7 cellular contexts compared by ENCODE assay signal in genomic region chr12:6370994-6371754, GRCh38. TPM values are rescaled to one million over a fixed set of nuclear protein-coding genes. Genes with fewer than 3 reads are reported as not detected.
A peak's percentile ranks its signal among the peaks of the same experiment; 100 is the strongest.
DNase-seq lines count a peak whose midpoint lies in the region; FAIRE-seq and TF ChIP-seq lines count a peak whose summit lies in the region.

No MANE protein-coding gene starts in this region.

- H3K27ac ChIP-seq in endothelial cell of umbilical vein (ENCODE audit: insufficient read depth, low read depth, low read length): no peak overlapping the region

- H3K79me2 ChIP-seq in endothelial cell of umbilical vein (ENCODE audit: control insufficient read depth, insufficient read depth, low read length): no peaks in the 10 kb centered on the region

- H3K36me3 ChIP-seq in endothelial cell of umbilical vein (ENCODE audit: control insufficient read depth in 2 of 2, extremely low read depth in 1 of 2, insufficient read depth in 2 of 2, low read length in 2 of 2): no peaks in the 10 kb centered on the region

- peak overlapping the region; percentile 92 for H3K27ac Mint-ChIP-seq in progenitor cell of endocrine pancreas

- peak; percentile 67 for FAIRE-seq in endothelial cell of umbilical vein (lab: Jason Lieb, UNC)

- H3K4me3 ChIP-seq in endothelial cell of umbilical vein (replicated peaks in 1 of 3; ENCODE audit: insufficient read depth in 1 of 3, low read depth in 1 of 3, low read length in 3 of 3): no peak overlapping the region

- intact Hi-C loops in endothelial cell of umbilical vein (cut with micrococcal nuclease): loop anchor here (2.0 kb wide), 1 partner anchor 48 kb away; no protein-coding TSS in a partner anchor

- no TSS peak for BruUV-seq in endothelial cell of umbilical vein (replicated peaks; lab: Mats Ljungman, UMichigan)

- CTCF ChIA-PET in endothelial cell of umbilical vein (lab: Charles Lee): interaction anchor here (0.8 to 5.9 kb wide), 6 partner anchors 8 to 94 kb away, joined by 3 to 30 read pairs (median 4); partner anchors contain the start of gene TNFRSF1A

- no peak overlapping the region for H3K9ac ChIP-seq in endothelial cell of umbilical vein (replicated peaks; ENCODE audit: extremely low read depth, insufficient read depth, low read length)

- H3K4me3 Mint-ChIP-seq in progenitor cell of endocrine pancreas (ENCODE audit: low read depth): peak overlapping the region; percentile 22

- no peaks in the 10 kb centered on the region for H3K36me3 Mint-ChIP-seq in progenitor cell of endocrine pancreas (ENCODE audit: insufficient read depth)

- no peaks in the 10 kb centered on the region for H4K20me1 ChIP-seq in endothelial cell of umbilical vein (replicated peaks; ENCODE audit: control insufficient read depth, extremely low read depth, insufficient read depth, low read length)

- DNase-seq in HT1080 (ENCODE audit: low read depth): peak; percentile 97
- peak; percentile 97 for DNase-seq in NCI-H82 (lab: John Stamatoyannopoulos, UW)
- peak; percentile 33 for DNase-seq in endothelial cell of umbilical vein (ENCODE audit: low read depth, low spot score)
- DNase-seq in progenitor cell of endocrine pancreas (ENCODE audit: low spot score, unreplicated experiment): peak; percentile 79
- DNase-seq in DMS114 treated with DMSO at 0.1 percent for 48 hours (lab: John Stamatoyannopoulos, UW; ENCODE audit: unreplicated experiment): no peak
- no peak for DNase-seq in SIG-M5 treated with dmso at 0.1 percent for 504 hours (lab: John Stamatoyannopoulos, UW; ENCODE audit: unreplicated experiment)
- no peak for DNase-seq in GM10266 (ENCODE audit: extremely low spot score)

- peaks cover 33% of the 10 kb centered on the region for H3K4me1 ChIP-seq in endothelial cell of umbilical vein (ENCODE audit: control insufficient read depth, extremely low read depth, insufficient read depth, low read length)

- no peaks in the 10 kb centered on the region for H3K9me3 Mint-ChIP-seq in progenitor cell of endocrine pancreas (ENCODE audit: low read depth)

- no peak overlapping the region for H3K4me2 ChIP-seq in endothelial cell of umbilical vein (ENCODE audit: insufficient read depth, low read length)

- peaks cover 11% of the 10 kb centered on the region for H3K27me3 Mint-ChIP-seq in progenitor cell of endocrine pancreas

- H2AFZ ChIP-seq in endothelial cell of umbilical vein (ENCODE audit: low read depth, low read length): peak overlapping the region; percentile 33

- dilution Hi-C loops in endothelial cell of umbilical vein (cut with MboI; ENCODE audit: extremely low pct_ligation_motif_present, low sequenced_read_pairs): no loop called here

- no peaks in the 10 kb centered on the region for H3K9me1 ChIP-seq in endothelial cell of umbilical vein (replicated peaks; ENCODE audit: control insufficient read depth, extremely low read depth, insufficient read depth, low read length)

- H3K27me3 ChIP-seq in endothelial cell of umbilical vein (ENCODE audit: control insufficient read depth in 2 of 2, insufficient read depth in 2 of 2, low read length in 2 of 2): no peaks in the 10 kb centered on the region

- TF ChIP-seq CTCF in endothelial cell of umbilical vein (IDR thresholded peaks at IDR 0.05; ENCODE audit: extremely low read depth in 1 of 2, insufficient read depth in 1 of 2, low read depth in 1 of 2, low read length in 2 of 2): peak in 1 of 2 donors; percentile 12
- TF ChIP-seq CTCF in progenitor cell of endocrine pancreas (IDR thresholded peaks at IDR 0.05; ENCODE audit: unreplicated experiment): peak; percentile 53
- TF ChIP-seq CTCF in GM10266 (IDR thresholded peaks at IDR 0.05; ENCODE audit: control insufficient read depth, insufficient read depth, low read depth, missing control alignments): no peak

- no peaks in the 10 kb centered on the region for H3K9me3 ChIP-seq in endothelial cell of umbilical vein (replicated peaks; ENCODE audit: control insufficient read depth, insufficient read depth, low read length)

- H3K4me1 Mint-ChIP-seq in progenitor cell of endocrine pancreas (ENCODE audit: low read depth): peaks cover 52% of the 10 kb centered on the region

- POLR2A ChIA-PET in endothelial cell of umbilical vein (lab: Charles Lee): interaction anchor here (0.6 to 1.2 kb wide), 2 partner anchors 99 to 297 kb away, joined by 3 to 4 read pairs; partner anchors contain the start of gene VAMP1

- no peak for TF ChIP-seq POLR2A in endothelial cell of umbilical vein (IDR thresholded peaks at IDR 0.05; ENCODE audit: low read depth, low read length)

TF ChIP-seq in endothelial cell of umbilical vein, 7 proteins besides CTCF, POLR2A, EP300 and RAD21:
- no peak for TF ChIP-seq POLR2AphosphoS5 (IDR thresholded peaks at IDR 0.05; ENCODE audit: insufficient read depth, low read depth, low read length)
- TF ChIP-seq JUN (IDR thresholded peaks at IDR 0.05; ENCODE audit: borderline replicate concordance, insufficient read depth, insufficient read length, low read depth): no peak
- no peak for TF ChIP-seq MYC (IDR thresholded peaks at IDR 0.05; ENCODE audit: low read depth, low read length)
- TF ChIP-seq GATA2 (IDR thresholded peaks at IDR 0.05; ENCODE audit: insufficient read depth, insufficient read length, low read depth, low read length): no peak
- no peak for TF ChIP-seq EZH2 (IDR thresholded peaks at IDR 0.05; ENCODE audit: borderline replicate concordance, low read depth, low read length, severe bottlenecking)
- TF ChIP-seq FOS (IDR thresholded peaks at IDR 0.05; ENCODE audit: borderline replicate concordance, insufficient read depth, low read length): no peak
- no peak for TF ChIP-seq MAX (IDR thresholded peaks at IDR 0.05; ENCODE audit: insufficient read depth, insufficient read length)

RNA-seq across cellular contexts. Expression of gene SCNN1A, which starts 4.2 kb away (rescaled TPM):
- total RNA-seq in HT1080 (2014; rRNA removed; shearing (Covaris generic)): 0.11 and 1.8 TPM in 2 replicates
- polyA plus RNA-seq in HT1080 (2015; cell fraction: cytosol; rRNA removed): 1.5 and 2.2 TPM in 2 replicates
- 1.6 and 3.7 TPM in 2 replicates for polyA plus RNA-seq in HT1080 (2015; cell fraction: nucleus; rRNA removed)
- total RNA-seq in endothelial cell of umbilical vein (0.18 TPM in 1 of 2 replicates, not detected in the other), progenitor cell of endocrine pancreas (14.3 and 23.1 TPM in 2 replicates)
- polyA plus RNA-seq in endothelial cell of umbilical vein: 0.12 and 0.14 TPM in 2 replicates
- polyA plus RNA-seq in endothelial cell of umbilical vein (2011; cell fraction: cytosol; rRNA removed): 0.03 TPM in 2 replicates
- polyA plus RNA-seq in endothelial cell of umbilical vein (2011; cell fraction: nucleus; rRNA removed): 0.24 and 0.40 TPM in 2 replicates
- polyA plus RNA-seq in endothelial cell of umbilical vein (2012): 0.24 TPM in 1 of 2 replicates, not detected in the other
- polyA minus RNA-seq in endothelial cell of umbilical vein: not detected in 2 replicates
- 3.2 TPM for polyA minus RNA-seq in endothelial cell of umbilical vein (2011; cell fraction: cytosol; rRNA and poly(A)+ RNA removed)
- not detected in 2 replicates for polyA minus RNA-seq in endothelial cell of umbilical vein (2011; cell fraction: nucleus; rRNA and poly(A)+ RNA removed)

RNA-seq across cellular contexts. Expression of gene LTBR, which starts 12.8 kb away (rescaled TPM):
- 84.7 and 105 TPM in 2 replicates for total RNA-seq in HT1080 (2014; rRNA removed; shearing (Covaris generic))
- 138 and 153 TPM in 2 replicates for polyA plus RNA-seq in HT1080 (2015; cell fraction: cytosol; rRNA removed)
- polyA plus RNA-seq in HT1080 (2015; cell fraction: nucleus; rRNA removed): 185 and 188 TPM in 2 replicates
- total RNA-seq in endothelial cell of umbilical vein (84.1 and 102 TPM in 2 replicates), progenitor cell of endocrine pancreas (17.8 and 18.3 TPM in 2 replicates)
- 70.7 and 82.2 TPM in 2 replicates for polyA plus RNA-seq in endothelial cell of umbilical vein
- 46.4 and 59.5 TPM in 2 replicates for polyA plus RNA-seq in endothelial cell of umbilical vein (2011; cell fraction: cytosol; rRNA removed)
- 47.3 TPM in 2 replicates for polyA plus RNA-seq in endothelial cell of umbilical vein (2011; cell fraction: nucleus; rRNA removed)
- 66.7 and 93.7 TPM in 2 replicates for polyA plus RNA-seq in endothelial cell of umbilical vein (2012)
- polyA minus RNA-seq in endothelial cell of umbilical vein: 15.6 and 26.2 TPM in 2 replicates
- polyA minus RNA-seq in endothelial cell of umbilical vein (2011; cell fraction: cytosol; rRNA and poly(A)+ RNA removed): 33.2 TPM
- 17.9 and 21.2 TPM in 2 replicates for polyA minus RNA-seq in endothelial cell of umbilical vein (2011; cell fraction: nucleus; rRNA and poly(A)+ RNA removed)

RNA-seq across cellular contexts. Expression of gene TNFRSF1A, which starts 29.3 kb away (rescaled TPM):
- total RNA-seq in HT1080 (2014; rRNA removed; shearing (Covaris generic)): 124 and 209 TPM in 2 replicates
- polyA plus RNA-seq in HT1080 (2015; cell fraction: cytosol; rRNA removed): 228 and 247 TPM in 2 replicates
- 219 and 235 TPM in 2 replicates for polyA plus RNA-seq in HT1080 (2015; cell fraction: nucleus; rRNA removed)
- total RNA-seq in endothelial cell of umbilical vein (84.0 and 98.2 TPM in 2 replicates), progenitor cell of endocrine pancreas (67.5 and 68.8 TPM in 2 replicates)
- 86.5 and 92.9 TPM in 2 replicates for polyA plus RNA-seq in endothelial cell of umbilical vein
- 83.7 and 84.0 TPM in 2 replicates for polyA plus RNA-seq in endothelial cell of umbilical vein (2011; cell fraction: cytosol; rRNA removed)
- polyA plus RNA-seq in endothelial cell of umbilical vein (2011; cell fraction: nucleus; rRNA removed): 63.0 and 68.9 TPM in 2 replicates
- 101 and 108 TPM in 2 replicates for polyA plus RNA-seq in endothelial cell of umbilical vein (2012)
- 91.7 and 97.9 TPM in 2 replicates for polyA minus RNA-seq in endothelial cell of umbilical vein
- polyA minus RNA-seq in endothelial cell of umbilical vein (2011; cell fraction: cytosol; rRNA and poly(A)+ RNA removed): 65.3 TPM
- 58.5 and 60.2 TPM in 2 replicates for polyA minus RNA-seq in endothelial cell of umbilical vein (2011; cell fraction: nucleus; rRNA and poly(A)+ RNA removed)

Comparison
In these comparisons a context has a peak if more than half of its experiments do, and no peak if none do; other contexts are left out.
1. DNase-seq: peak in HT1080 (single experiment), NCI-H82 (single experiment), endothelial cell of umbilical vein (single experiment) and progenitor cell of endocrine pancreas (single experiment); none in DMS114 treated with DMSO at 0.1 percent for 48 hours (single experiment), SIG-M5 treated with dmso at 0.1 percent for 504 hours (single experiment) and GM10266 (single experiment).